Comparison of ENCODE assay signal across 10 cellular contexts in genomic region chr16:2121853-2122252, GRCh38. TPM values are rescaled to one million over a fixed set of nuclear protein-coding genes. Genes with fewer than 3 reads are reported as not detected.
DNase-seq lines count a peak whose midpoint lies in the region; FAIRE-seq and TF ChIP-seq lines count a peak whose summit lies in the region.
"Had no signal": no experiment of that assay in that cellular context is flagged by ENCODE, and none has a peak within 500 bp of the region (broad histone marks: within the 10 kb centered on the region; RNA-seq: fewer than 3 reads in every experiment).

No MANE protein-coding gene starts in this region.

- H3K4me1 ChIP-seq in GM23248 (ENCODE audit: insufficient read depth) (peaks cover 36% of the 10 kb centered on the region), breast epithelium (peaks cover 23 to 26% of the 10 kb centered on the region in 2 donors), keratinocyte (ENCODE audit: control insufficient read depth, extremely low read depth, insufficient read depth, low read length) (peaks cover 39% of the 10 kb centered on the region), skeletal muscle satellite cell (ENCODE audit: control insufficient read depth, insufficient read depth, low read length) (peaks cover 50% of the 10 kb centered on the region)

- FAIRE-seq in keratinocyte (lab: Jason Lieb, UNC), result peak; percentile 43
- FAIRE-seq: bronchial epithelial cell had no signal

- no peaks in the 10 kb centered on the region for H3K27me3 ChIP-seq in GM23248 (replicated peaks; ENCODE audit: insufficient read depth)
- H3K27me3 ChIP-seq in breast epithelium, result no peaks in the 10 kb centered on the region
- no peaks in the 10 kb centered on the region for H3K27me3 ChIP-seq in keratinocyte (ENCODE audit: control insufficient read depth, extremely low read depth, insufficient read depth, low read length)
- H3K27me3 ChIP-seq in skeletal muscle satellite cell (ENCODE audit: control insufficient read depth, insufficient read depth, low read length), result no peaks in the 10 kb centered on the region

- in situ Hi-C loops in GM23248 (cut with MboI), result no loop called here

- H3K9me3 ChIP-seq in GM23248 (ENCODE audit: low read depth) (no peaks in the 10 kb centered on the region), breast epithelium (no peaks in the 10 kb centered on the region), keratinocyte (ENCODE audit: control insufficient read depth, low read depth, low read length) (no peaks in the 10 kb centered on the region), skeletal muscle satellite cell (replicated peaks; ENCODE audit: low read length) (no peaks in the 10 kb centered on the region)

- dilution Hi-C loops in keratinocyte (cut with MboI; ENCODE audit: extremely low pct_ligation_motif_present, low sequenced_read_pairs), result no loop called here

- H3K79me2 ChIP-seq in GM23248 (ENCODE audit: insufficient read depth) (peaks cover 90% of the 10 kb centered on the region), keratinocyte (ENCODE audit: control insufficient read depth, insufficient read depth, low read length) (peaks cover 37% of the 10 kb centered on the region)

- H2AFZ ChIP-seq in GM23248 (no peak overlapping the region), keratinocyte (ENCODE audit: control insufficient read depth, low read length) (no peak overlapping the region)

- H3K9ac ChIP-seq in GM23248 (peak overlapping the region; percentile 53), keratinocyte (ENCODE audit: control insufficient read depth, extremely low read depth, insufficient read depth, low read length) (peak overlapping the region; percentile 36), skeletal muscle satellite cell (ENCODE audit: low read depth, low read length) (no peak overlapping the region)

- H3K9me2 ChIP-seq in GM23248 (ENCODE audit: insufficient read depth), result no peaks in the 10 kb centered on the region

- DNase-seq in GM23248 (peak; percentile 45), breast epithelium (ENCODE audit: low spot score in 2 of 2) (no peak), keratinocyte (ENCODE audit: low read depth, low spot score) (no peak), OCI-M2 (lab: John Stamatoyannopoulos, UW; ENCODE audit: unreplicated experiment) (no peak), germinal center (ENCODE audit: low spot score) (no peak), NCI-H510A treated with DMSO at 0.1 percent for 48 hours (lab: John Stamatoyannopoulos, UW) (no peak)
- DNase-seq in activated CD4-positive, alpha-beta T cell treated with anti-CD3 and anti-CD28 coated beads for 48 hours, result no peak
- DNase-seq: naive B cell had no signal

- TF ChIP-seq CTCF in breast epithelium (IDR thresholded peaks at IDR 0.05) (no peak), keratinocyte (optimal IDR thresholded peaks at IDR 0.05 in 1 of 3, IDR thresholded peaks at IDR 0.05 in 1 of 3, conservative IDR thresholded peaks at IDR 0.05 in 1 of 3; ENCODE audit: extremely low read depth in 1 of 3, insufficient read depth in 2 of 3, low read length in 3 of 3) (no peak)

- TF ChIP-seq POLR2A in breast epithelium (IDR thresholded peaks at IDR 0.05), result no peak

- no peaks in the 10 kb centered on the region for H3K9me1 ChIP-seq in keratinocyte (ENCODE audit: control insufficient read depth, extremely low read depth, insufficient read depth, low read length)

- H3K27ac ChIP-seq in GM23248, result peak overlapping the region; percentile 70
- peak overlapping the region; percentile 94 to 99 for H3K27ac ChIP-seq in breast epithelium
- peak overlapping the region; percentile 33 for H3K27ac ChIP-seq in keratinocyte (ENCODE audit: control insufficient read depth, insufficient read depth, low read length)

- H4K20me1 ChIP-seq in GM23248 (ENCODE audit: insufficient read depth), result no peaks in the 10 kb centered on the region
- H4K20me1 ChIP-seq in keratinocyte (ENCODE audit: control insufficient read depth, extremely low read depth, insufficient read depth, low read length), result peaks cover 2% of the 10 kb centered on the region

- intact Hi-C loops in breast epithelium (cut with DNase I; ENCODE audit: low total_unique reads), result no loop called here

- H3K4me2 ChIP-seq in GM23248 (ENCODE audit: unreplicated experiment) (no peak overlapping the region), keratinocyte (ENCODE audit: control insufficient read depth, extremely low read depth, insufficient read depth, low read depth, low read length) (peak overlapping the region; percentile 44), skeletal muscle satellite cell (ENCODE audit: low read length) (peak overlapping the region; percentile 63)

- H3K4me3 ChIP-seq in GM23248 (no peak overlapping the region), breast epithelium (peak overlapping the region in 2 of 3 donors; percentile 21 to 49), keratinocyte (ENCODE audit: control insufficient read depth in 2 of 3, extremely low read depth in 1 of 3, insufficient read depth in 2 of 3, low read depth in 1 of 3, low read length in 3 of 3) (peak overlapping the region in 2 of 3 experiments; percentile 1 to 48), skeletal muscle satellite cell (ENCODE audit: low read length) (no peak overlapping the region)

- H3F3A ChIP-seq in GM23248 (ENCODE audit: insufficient read depth), result 0 out of 2 replicates have a peak, but pooled peaks cover 11% of the 10 kb centered on the region

- H3K36me3 ChIP-seq in GM23248 (ENCODE audit: low read depth) (no peaks in the 10 kb centered on the region), breast epithelium (no peaks in the 10 kb centered on the region), keratinocyte (ENCODE audit: control insufficient read depth in 2 of 2, extremely low read depth in 1 of 2, insufficient read depth in 2 of 2, low read length in 2 of 2) (no peaks in the 10 kb centered on the region), skeletal muscle satellite cell (ENCODE audit: insufficient read depth, low read length) (peaks cover 3% of the 10 kb centered on the region)

- WGBS in GM23248 (ENCODE audit: low coverage in 1 of 2, low lambda C conversion rate in 2 of 2, missing lambda C conversion rate in 2 of 2), 2 experiments, result 28 to 30% methylated on average over 10 to 19 of the region's 19 CpGs

RNA-seq across cellular contexts. Expression of gene PKD1, which starts 13.8 kb away (rescaled TPM):
- total RNA-seq in GM23248 (2014; rRNA removed; shearing (Covaris generic)), result 200 and 201 TPM in 2 replicates
- polyA plus RNA-seq in GM23248 (2016; fragmentation: Nextera tagmentation; extraction: Ambion mirVana), result 43.7 and 48.4 TPM in 2 replicates
- 100 to 1,000 TPM in 2 of 3 donors, 10 to 100 TPM in 1; 74.2 to 110 (median 107) TPM for total RNA-seq in breast epithelium
- 10.6 to 22.9 TPM (median 16.4 TPM) in 3 replicates for polyA plus RNA-seq in keratinocyte
- 11.0 TPM for polyA plus RNA-seq in keratinocyte (2011; ENCODE audit: low read depth)
- 3.8 and 11.5 TPM in 2 replicates for polyA plus RNA-seq in keratinocyte (2011; cell fraction: cytosol; rRNA removed)
- polyA plus RNA-seq in keratinocyte (2011; cell fraction: nucleus; rRNA removed), result 104 and 139 TPM in 2 replicates
- 19.6 and 30.4 TPM in 2 replicates for polyA plus RNA-seq in keratinocyte (2012; ENCODE audit: low replicate concordance)
- 39.6 to 62.5 TPM (median 40.9 TPM) in 3 replicates for polyA minus RNA-seq in keratinocyte
- 57.4 TPM for polyA minus RNA-seq in keratinocyte (2011; cell fraction: cytosol; rRNA and poly(A)+ RNA removed)
- polyA minus RNA-seq in keratinocyte (2011; cell fraction: nucleus; rRNA and poly(A)+ RNA removed), result 139 and 161 TPM in 2 replicates
- total RNA-seq in skeletal muscle satellite cell (2012; rRNA removed), result 90.8 and 110 TPM in 2 replicates

RNA-seq across cellular contexts. Expression of gene RAB26, which starts 26.6 kb away (rescaled TPM):
- total RNA-seq in GM23248 (2014; rRNA removed; shearing (Covaris generic)), result not detected in 2 replicates
- 0.30 and 0.71 TPM in 2 replicates for polyA plus RNA-seq in GM23248 (2016; fragmentation: Nextera tagmentation; extraction: Ambion mirVana)
- 1 to 10 TPM in 2 of 3 donors, not detected in 1; 3.5 to 3.9 TPM for total RNA-seq in breast epithelium
- polyA plus RNA-seq in keratinocyte, result 0.44 to 0.91 TPM (median 0.58 TPM) in 3 replicates
- not detected for polyA plus RNA-seq in keratinocyte (2011; ENCODE audit: low read depth)
- 0.21 and 0.70 TPM in 2 replicates for polyA plus RNA-seq in keratinocyte (2011; cell fraction: cytosol; rRNA removed)
- polyA plus RNA-seq in keratinocyte (2011; cell fraction: nucleus; rRNA removed), result 1.0 and 2.2 TPM in 2 replicates
- 0.83 and 1.5 TPM in 2 replicates for polyA plus RNA-seq in keratinocyte (2012; ENCODE audit: low replicate concordance)
- polyA minus RNA-seq in keratinocyte, result 0.23 to 0.77 TPM in 2 of 3 replicates, not detected in the other
- polyA minus RNA-seq in keratinocyte (2011; cell fraction: cytosol; rRNA and poly(A)+ RNA removed), result not detected
- polyA minus RNA-seq in keratinocyte (2011; cell fraction: nucleus; rRNA and poly(A)+ RNA removed), result 0.74 and 1.2 TPM in 2 replicates
- 0.66 TPM in 1 of 2 replicates, not detected in the other for total RNA-seq in skeletal muscle satellite cell (2012; rRNA removed)

RNA-seq across cellular contexts. Expression of gene TRAF7, which starts 33.7 kb away (rescaled TPM):
- total RNA-seq in GM23248 (2014; rRNA removed; shearing (Covaris generic)), result 72.7 and 74.2 TPM in 2 replicates
- polyA plus RNA-seq in GM23248 (2016; fragmentation: Nextera tagmentation; extraction: Ambion mirVana), result 28.8 and 29.3 TPM in 2 replicates
- 10 to 100 TPM; 28.4 to 35.4 (median 32.5) TPM for total RNA-seq in breast epithelium
- 38.4 to 52.1 TPM (median 45.9 TPM) in 3 replicates for polyA plus RNA-seq in keratinocyte
- 28.3 TPM for polyA plus RNA-seq in keratinocyte (2011; ENCODE audit: low read depth)
- 37.3 and 68.2 TPM in 2 replicates for polyA plus RNA-seq in keratinocyte (2011; cell fraction: cytosol; rRNA removed)
- polyA plus RNA-seq in keratinocyte (2011; cell fraction: nucleus; rRNA removed), result 51.7 and 65.5 TPM in 2 replicates
- polyA plus RNA-seq in keratinocyte (2012; ENCODE audit: low replicate concordance), result 41.9 and 72.5 TPM in 2 replicates
- polyA minus RNA-seq in keratinocyte, result 54.2 to 122 TPM (median 60.8 TPM) in 3 replicates
- 96.1 TPM for polyA minus RNA-seq in keratinocyte (2011; cell fraction: cytosol; rRNA and poly(A)+ RNA removed)
- polyA minus RNA-seq in keratinocyte (2011; cell fraction: nucleus; rRNA and poly(A)+ RNA removed), result 35.2 and 37.6 TPM in 2 replicates
- total RNA-seq in skeletal muscle satellite cell (2012; rRNA removed), result 55.3 and 64.7 TPM in 2 replicates

Comparison
In these comparisons a context has a peak if more than half of its experiments do, and no peak if none do; other contexts are left out.
1. H3K27ac ChIP-seq: peak in every context shown above with its lines; median percentile 96 in breast epithelium; 70 in GM23248; 33 in keratinocyte.
2. H3K4me3 ChIP-seq: peak in breast epithelium (2 of 3) and keratinocyte (2 of 3); none in GM23248 (single experiment) and skeletal muscle satellite cell (single experiment).